In genomic region chr5:111493031-111493430, GRCh38 we compare ENCODE assay signal across 26 cellular contexts. TPM values are rescaled to one million over a fixed set of nuclear protein-coding genes. Genes with fewer than 3 reads are reported as not detected.
A peak's percentile ranks its signal among the peaks of the same experiment; 100 is the strongest.
DNase-seq lines count a peak whose midpoint lies in the region; ATAC-seq, FAIRE-seq and TF ChIP-seq lines count a peak whose summit lies in the region.
"Had no signal": no experiment of that assay in that cellular context is flagged by ENCODE, and none has a peak within 500 bp of the region (broad histone marks: within the 10 kb centered on the region; RNA-seq: fewer than 3 reads in every experiment).

No MANE protein-coding gene starts in this region.

- intact Hi-C loops in activated naive CD4-positive, alpha-beta T cell treated with anti-CD3 and anti-CD28 coated beads for 36 hours (cut with micrococcal nuclease), result no loop called here
- intact Hi-C loops in Calu3 (cut with micrococcal nuclease; ENCODE audit: unreplicated experiment), result no loop called here
- intact Hi-C loops in naive thymus-derived CD4-positive, alpha-beta T cell (cut with micrococcal nuclease), result no loop called here

- no peak for ATAC-seq in WTC11
- ATAC-seq in naive thymus-derived CD4-positive, alpha-beta T cell, result no peak
- ATAC-seq: foreskin keratinocyte; SK-N-SH treated with all-trans-retinoic acid at 6 μM for 48 hours; stimulated activated naive B cell treated with anti-CD40 and anti-IgM and Interleukin-4, amounts not matched to agents 10 μg/mL and 1 μg/mL and 100 μg/mL, for 72 hours had no signal

- POLR2A ChIA-PET in WTC11 (lab: Charles Lee), result interaction anchor here (0.6 to 1.1 kb wide), 2 partner anchors 19 to 687 kb away, joined by 3 read pairs; partner anchors contain the start of gene STARD4
- POLR2A ChIA-PET in naive thymus-derived CD4-positive, alpha-beta T cell (lab: Charles Lee), result interaction anchor here (1.1 to 1.6 kb wide), 2 partner anchors 9 to 12 kb away, joined by 3 to 4 read pairs; no protein-coding TSS in a partner anchor

- H3K36me3 Mint-ChIP-seq in activated naive CD4-positive, alpha-beta T cell treated with anti-CD3 and anti-CD28 coated beads for 36 hours (ENCODE audit: low read depth), result peaks cover 7% of the 10 kb centered on the region
- H3K36me3 Mint-ChIP-seq in Calu3 (ENCODE audit: insufficient read depth, unreplicated experiment), result peaks cover 15% of the 10 kb centered on the region
- peaks cover 14% of the 10 kb centered on the region for H3K36me3 Mint-ChIP-seq in WTC11
- peaks cover 7 to 35% (median 20%) of the 10 kb centered on the region in 5 donors for H3K36me3 Mint-ChIP-seq in naive thymus-derived CD4-positive, alpha-beta T cell

- H3K4me1 ChIP-seq in naive thymus-derived CD4-positive, alpha-beta T cell (ENCODE audit: control insufficient read depth in 2 of 2, insufficient read depth in 2 of 2, low read length in 2 of 2), result no peaks in the 10 kb centered on the region
- H3K4me1 ChIP-seq: ascending aorta, left ventricle myocardium inferior had no signal

- no peaks in the 10 kb centered on the region for H3K27me3 ChIP-seq in naive thymus-derived CD4-positive, alpha-beta T cell (ENCODE audit: control insufficient read depth in 2 of 2, insufficient read depth in 2 of 2, low read length in 2 of 2)
- H3K27me3 ChIP-seq: ascending aorta, foreskin keratinocyte, hepatocyte had no signal

- no peak for DNase-seq in activated naive CD4-positive, alpha-beta T cell treated with anti-CD3 and anti-CD28 coated beads for 36 hours
- DNase-seq in activated naive CD4-positive, alpha-beta T cell treated with anti-CD3 and anti-CD28 coated beads, Interleukin-2, amount 50 U/mL, for 16 hours, result no peak
- DNase-seq in Calu3 (no peak), WTC11 (ENCODE audit: low spot score) (no peak), AG08396 (ENCODE audit: low spot score) (no peak), D721Med (ENCODE audit: insufficient read length, low spot score) (no peak), NCI-H2029 (lab: John Stamatoyannopoulos, UW) (no peak)
- DNase-seq in naive thymus-derived CD4-positive, alpha-beta T cell, result no peak
- DNase-seq: activated CD4-positive, CD25-positive, alpha-beta regulatory T cell treated with anti-CD3 and anti-CD28 coated beads, Interleukin-2, amount 50 U/mL, for 72 hours; activated gamma-delta T cell; DMS53; effector CD8-positive, alpha-beta T cell; foreskin keratinocyte; immature natural killer cell; KG1; left ventricle myocardium inferior; NCI-H146; NCI-H69; stimulated activated CD4-positive, alpha-beta T cell treated with anti-CD3 and anti-CD28 coated beads, Interleukin-1b, Interleukin-23, amount 100 ng/mL, for 48 hours; stimulated activated naive B cell treated with anti-CD40 and anti-IgM and Interleukin-4, amounts not matched to agents 10 μg/mL and 1 μg/mL and 100 μg/mL, for 72 hours had no signal

- no peak overlapping the region for H3K4me3 Mint-ChIP-seq in activated naive CD4-positive, alpha-beta T cell treated with anti-CD3 and anti-CD28 coated beads for 36 hours
- no peak overlapping the region for H3K4me3 Mint-ChIP-seq in Calu3 (ENCODE audit: low read depth, unreplicated experiment)
- H3K4me3 Mint-ChIP-seq in WTC11, result no peak overlapping the region
- no peak overlapping the region for H3K4me3 Mint-ChIP-seq in naive thymus-derived CD4-positive, alpha-beta T cell
- H3K4me3 Mint-ChIP-seq: immature natural killer cell; stimulated activated naive B cell treated with anti-CD40 and anti-IgM and Interleukin-4, amounts not matched to agents 10 μg/mL and 1 μg/mL and 100 μg/mL, for 72 hours had no signal

- no peaks in the 10 kb centered on the region for H3K27me3 Mint-ChIP-seq in activated naive CD4-positive, alpha-beta T cell treated with anti-CD3 and anti-CD28 coated beads for 36 hours (ENCODE audit: low read depth)
- H3K27me3 Mint-ChIP-seq in Calu3 (ENCODE audit: unreplicated experiment) (no peaks in the 10 kb centered on the region), WTC11 (ENCODE audit: low read depth) (no peaks in the 10 kb centered on the region)
- no peaks in the 10 kb centered on the region for H3K27me3 Mint-ChIP-seq in naive thymus-derived CD4-positive, alpha-beta T cell
- H3K27me3 Mint-ChIP-seq: stimulated activated naive B cell treated with anti-CD40 and anti-IgM and Interleukin-4, amounts not matched to agents 10 μg/mL and 1 μg/mL and 100 μg/mL, for 72 hours had no signal

- no peaks in the 10 kb centered on the region for H3K9me3 Mint-ChIP-seq in activated naive CD4-positive, alpha-beta T cell treated with anti-CD3 and anti-CD28 coated beads for 36 hours
- H3K9me3 Mint-ChIP-seq in Calu3 (ENCODE audit: low read depth, unreplicated experiment) (no peaks in the 10 kb centered on the region), WTC11 (no peaks in the 10 kb centered on the region)
- H3K9me3 Mint-ChIP-seq in naive thymus-derived CD4-positive, alpha-beta T cell, result peaks cover 0 to 3% (median 0%) of the 10 kb centered on the region in 11 donors
- H3K9me3 Mint-ChIP-seq: immature natural killer cell; stimulated activated naive B cell treated with anti-CD40 and anti-IgM and Interleukin-4, amounts not matched to agents 10 μg/mL and 1 μg/mL and 100 μg/mL, for 72 hours had no signal

- BruUV-seq in Calu3 (replicated peaks; lab: Mats Ljungman, UMichigan), result no TSS peak

- H3K9me3 ChIP-seq in naive thymus-derived CD4-positive, alpha-beta T cell (ENCODE audit: control insufficient read depth in 2 of 3, low read length in 3 of 3), result no peaks in the 10 kb centered on the region
- H3K9me3 ChIP-seq: ascending aorta, left ventricle myocardium inferior, thoracic aorta had no signal

- peak overlapping the region; percentile 68 for H3K27ac Mint-ChIP-seq in activated naive CD4-positive, alpha-beta T cell treated with anti-CD3 and anti-CD28 coated beads for 36 hours
- peak overlapping the region; percentile 40 for H3K27ac Mint-ChIP-seq in Calu3 (ENCODE audit: unreplicated experiment)
- peak overlapping the region; percentile 94 for H3K27ac Mint-ChIP-seq in WTC11
- peak overlapping the region in 7 of 9 donors; percentile 9 to 76 (median 53) for H3K27ac Mint-ChIP-seq in naive thymus-derived CD4-positive, alpha-beta T cell
- H3K27ac Mint-ChIP-seq: stimulated activated naive B cell treated with anti-CD40 and anti-IgM and Interleukin-4, amounts not matched to agents 10 μg/mL and 1 μg/mL and 100 μg/mL, for 72 hours had no signal

- H3K36me3 ChIP-seq in naive thymus-derived CD4-positive, alpha-beta T cell (ENCODE audit: control insufficient read depth in 2 of 3, insufficient read depth in 3 of 3, low read length in 3 of 3), result peaks cover 0 to 10% (median 0%) of the 10 kb centered on the region in 3 experiments
- H3K36me3 ChIP-seq: ascending aorta, left ventricle myocardium inferior, thoracic aorta had no signal

- TF ChIP-seq CTCF in Calu3 (IDR thresholded peaks at IDR 0.05; ENCODE audit: unreplicated experiment) (no peak), WTC11 (IDR thresholded peaks at IDR 0.05) (no peak), D721Med (IDR thresholded peaks at IDR 0.05; ENCODE audit: insufficient read depth, missing control alignments) (no peak)

- H3K4me3 ChIP-seq in naive thymus-derived CD4-positive, alpha-beta T cell (ENCODE audit: low read length), result no peak overlapping the region
- H3K4me3 ChIP-seq: ascending aorta, hepatocyte, left ventricle myocardium inferior, skin epidermis, thoracic aorta had no signal

- H3K27ac ChIP-seq in naive thymus-derived CD4-positive, alpha-beta T cell (ENCODE audit: low read depth, low read length), result peak overlapping the region; percentile 3
- H3K27ac ChIP-seq: ascending aorta, C4-2B, foreskin keratinocyte, hepatocyte, left ventricle myocardium inferior, skin epidermis, thoracic aorta had no signal

- CTCF ChIA-PET in activated naive CD4-positive, alpha-beta T cell treated with anti-CD3 and anti-CD28 coated beads for 36 hours (lab: Charles Lee), result interaction anchor here (1.4 kb wide), 1 partner anchor 15 kb away, joined by 4 read pairs; no protein-coding TSS in a partner anchor
- CTCF ChIA-PET in Calu3 (lab: Charles Lee) (no interaction called here), WTC11 (lab: Charles Lee) (interaction anchor here (0.7 kb wide), 1 partner anchor 38 kb away, joined by 3 read pairs; no protein-coding TSS in a partner anchor)
- CTCF ChIA-PET in naive thymus-derived CD4-positive, alpha-beta T cell (lab: Charles Lee), result no interaction called here

- no peak for FAIRE-seq in D721Med (lab: Jason Lieb, UNC)

- peaks cover 13% of the 10 kb centered on the region for H3K4me1 Mint-ChIP-seq in activated naive CD4-positive, alpha-beta T cell treated with anti-CD3 and anti-CD28 coated beads for 36 hours (ENCODE audit: low read depth)
- no peaks in the 10 kb centered on the region for H3K4me1 Mint-ChIP-seq in Calu3 (ENCODE audit: low read depth, unreplicated experiment)
- peaks cover 36% of the 10 kb centered on the region for H3K4me1 Mint-ChIP-seq in WTC11
- peaks cover 0 to 27% (median 7%) of the 10 kb centered on the region in 7 donors for H3K4me1 Mint-ChIP-seq in naive thymus-derived CD4-positive, alpha-beta T cell
- H3K4me1 Mint-ChIP-seq: stimulated activated naive B cell treated with anti-CD40 and anti-IgM and Interleukin-4, amounts not matched to agents 10 μg/mL and 1 μg/mL and 100 μg/mL, for 72 hours had no signal

TF ChIP-seq in WTC11, 78 proteins besides CTCF, POLR2A, EP300 and RAD21 (continues in another document):
- TF ChIP-seq NR2C2 (CRISPR knock-in tag; IDR thresholded peaks at IDR 0.05), result no peak
- TF ChIP-seq, protein P1, sequence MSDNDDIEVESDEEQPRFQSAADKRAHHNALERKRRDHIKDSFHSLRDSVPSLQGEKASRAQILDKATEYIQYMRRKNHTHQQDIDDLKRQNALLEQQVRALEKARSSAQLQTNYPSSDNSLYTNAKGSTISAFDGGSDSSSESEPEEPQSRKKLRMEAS (CRISPR knock-in tag; IDR thresholded peaks at IDR 0.05), result no peak
- TF ChIP-seq NFYB (CRISPR knock-in tag; conservative IDR thresholded peaks at IDR 0.05; ENCODE audit: low read depth), result no peak

RNA-seq across cellular contexts. Expression of gene STARD4, which starts 19.3 kb away (rescaled TPM):
- total RNA-seq in activated naive CD4-positive, alpha-beta T cell treated with anti-CD3 and anti-CD28 coated beads for 36 hours, result 10 to 100 TPM; 45.0 to 47.1 TPM
- total RNA-seq in Calu3 (2022) (65.0 and 66.6 TPM in 2 replicates), WTC11 (2021) (48.5 to 56.0 TPM (median 53.8 TPM) in 3 replicates)
- total RNA-seq in naive thymus-derived CD4-positive, alpha-beta T cell, result 10 to 100 TPM; 11.1 to 70.8 (median 17.1) TPM
- 1 to 10 TPM; 3.7 to 6.5 TPM for polyA plus RNA-seq in naive thymus-derived CD4-positive, alpha-beta T cell

Comparison
In these comparisons a context has a peak if more than half of its experiments do, and no peak if none do; other contexts are left out.
1. H3K27ac Mint-ChIP-seq: peak in every context shown above with its lines; median percentile 94 in WTC11; 68 in activated naive CD4-positive, alpha-beta T cell treated with anti-CD3 and anti-CD28 coated beads for 36 hours; 53 in naive thymus-derived CD4-positive, alpha-beta T cell; 40 in Calu3.
2. CTCF ChIA-PET loops: an anchor here in activated naive CD4-positive, alpha-beta T cell treated with anti-CD3 and anti-CD28 coated beads for 36 hours (1.4 kb wide) and WTC11 (0.7 kb wide); none called in Calu3 and naive thymus-derived CD4-positive, alpha-beta T cell.